27 cellular contexts compared by ENCODE assay signal in genomic region chr22:24225044-24225601, GRCh38. TPM values are rescaled to one million over a fixed set of nuclear protein-coding genes. Genes with fewer than 3 reads are reported as not detected.
DNase-seq lines count a peak whose midpoint lies in the region; ATAC-seq, FAIRE-seq and TF ChIP-seq lines count a peak whose summit lies in the region.
"Had no signal": no experiment of that assay in that cellular context is flagged by ENCODE, and none has a peak within 500 bp of the region (broad histone marks: within the 10 kb centered on the region; RNA-seq: fewer than 3 reads in every experiment).

No MANE protein-coding gene starts in this region.

- no peak for TF ChIP-seq POLR2A in H54 (IDR thresholded peaks at IDR 0.05; ENCODE audit: low read depth, low read length)

- peaks cover 3% of the 10 kb centered on the region; the same call in 1 of the 2 replicates for H3K36me3 Mint-ChIP-seq in WTC11
- no peaks in the 10 kb centered on the region for H3K36me3 Mint-ChIP-seq in activated naive CD8-positive, alpha-beta T cell treated with anti-CD3 and anti-CD28 coated beads for 36 hours
- no peaks in the 10 kb centered on the region for H3K36me3 Mint-ChIP-seq in activated T-cell treated with anti-CD3 and anti-CD28 coated beads, Interleukin-2, amount 50 U/mL, for 24 hours (ENCODE audit: low read depth)
- H3K36me3 Mint-ChIP-seq: CD8-positive, alpha-beta memory T cell had no signal

- ATAC-seq in WTC11 (no peak), upper lobe of right lung (peak; percentile 30)
- ATAC-seq: A549, GM12878, HCT116 had no signal

- H3K9me3 ChIP-seq in osteoblast (ENCODE audit: low read depth, low read length) (peaks cover 4% of the 10 kb centered on the region), upper lobe of right lung (peaks cover 4% of the 10 kb centered on the region)

- no peak overlapping the region for H2AFZ ChIP-seq in osteoblast (ENCODE audit: low read length)
- H2AFZ ChIP-seq: GM23248 had no signal

- H3K79me2 ChIP-seq in osteoblast (ENCODE audit: insufficient read depth, low read length) = no peaks in the 10 kb centered on the region

- H3K4me2 ChIP-seq in osteoblast (ENCODE audit: insufficient read depth, low read length) = no peak overlapping the region
- H3K4me2 ChIP-seq: A549; BLaER1 treated with 17β-estradiol and CSF1 and Interleukin-3, amounts not matched to agents 10 nM and 100 nM had no signal

- no peak for FAIRE-seq in H54 (lab: Jason Lieb, UNC)
- FAIRE-seq: A549, D721Med, GM12878, GM19239, H1 had no signal

- peaks cover 32% of the 10 kb centered on the region for H3K36me3 ChIP-seq in osteoblast (ENCODE audit: insufficient read depth, low read length)
- H3K36me3 ChIP-seq in upper lobe of right lung = peaks cover 3% of the 10 kb centered on the region
- H3K36me3 ChIP-seq: BE2C had no signal

- H3K27me3 Mint-ChIP-seq in WTC11 (ENCODE audit: low read depth) = no peaks in the 10 kb centered on the region
- H3K27me3 Mint-ChIP-seq in activated naive CD8-positive, alpha-beta T cell treated with anti-CD3 and anti-CD28 coated beads for 36 hours = no peaks in the 10 kb centered on the region
- H3K27me3 Mint-ChIP-seq in activated T-cell treated with anti-CD3 and anti-CD28 coated beads, Interleukin-2, amount 50 U/mL, for 24 hours = no peaks in the 10 kb centered on the region
- H3K27me3 Mint-ChIP-seq: CD4-positive, alpha-beta T cell had no signal

- no peak overlapping the region for H3K27ac Mint-ChIP-seq in WTC11
- H3K27ac Mint-ChIP-seq in activated naive CD8-positive, alpha-beta T cell treated with anti-CD3 and anti-CD28 coated beads for 36 hours = no peak overlapping the region
- H3K27ac Mint-ChIP-seq in activated T-cell treated with anti-CD3 and anti-CD28 coated beads, Interleukin-2, amount 50 U/mL, for 24 hours = no peak overlapping the region
- H3K27ac Mint-ChIP-seq: CD14-positive monocyte; CD4-positive, alpha-beta T cell; CD8-positive, alpha-beta memory T cell; H9 had no signal

- no peak for DNase-seq in WTC11 (ENCODE audit: low spot score)
- DNase-seq in iPS-NIHi11 (ENCODE audit: low spot score) = peak; percentile 2
- DNase-seq in osteoblast (ENCODE audit: insufficient read length, low spot score, missing footprints) = peak; percentile 72
- no peak for DNase-seq in upper lobe of right lung
- DNase-seq in H54 (ENCODE audit: insufficient read length, low spot score) = no peak
- DNase-seq in activated naive CD8-positive, alpha-beta T cell treated with anti-CD3 and anti-CD28 coated beads for 36 hours = no peak
- no peak for DNase-seq in activated T-cell treated with anti-CD3 and anti-CD28 coated beads, Interleukin-2, amount 50 U/mL, for 24 hours
- DNase-seq: 8988T; ACHN; AML-193; BE2C; CD4-positive, alpha-beta T cell; CD8-positive, alpha-beta memory T cell; DMS 273 treated with DMSO at 0.1 percent for 48 hours; DMS79; EL; GDM1; GM23248; H9 had no signal

- no peaks in the 10 kb centered on the region for H4K20me1 ChIP-seq in osteoblast (ENCODE audit: insufficient read depth, low read length)
- H4K20me1 ChIP-seq: BLaER1 treated with 17β-estradiol and CSF1 and Interleukin-3, amounts not matched to agents 10 nM and 100 nM had no signal

- CTCF ChIA-PET in WTC11 (lab: Charles Lee) = interaction anchor here (1.0 to 1.1 kb wide), 2 partner anchors 18 to 36 kb away, joined by 5 to 8 read pairs; no protein-coding TSS in a partner anchor

- H3K4me1 ChIP-seq in osteoblast (ENCODE audit: insufficient read depth, low read length) (no peaks in the 10 kb centered on the region), upper lobe of right lung (no peaks in the 10 kb centered on the region)
- H3K4me1 ChIP-seq: A549; BE2C; BLaER1 treated with 17β-estradiol and CSF1 and Interleukin-3, amounts not matched to agents 10 nM and 100 nM had no signal

- intact Hi-C loops in upper lobe of right lung (cut with DNase I) = no loop called here

- POLR2A ChIA-PET in WTC11 (lab: Charles Lee) = interaction anchor here (0.8 kb wide), 1 partner anchor 11 kb away, joined by 3 read pairs; no protein-coding TSS in a partner anchor

- no peaks in the 10 kb centered on the region for H3K4me1 Mint-ChIP-seq in WTC11
- no peaks in the 10 kb centered on the region for H3K4me1 Mint-ChIP-seq in activated naive CD8-positive, alpha-beta T cell treated with anti-CD3 and anti-CD28 coated beads for 36 hours
- no peaks in the 10 kb centered on the region for H3K4me1 Mint-ChIP-seq in activated T-cell treated with anti-CD3 and anti-CD28 coated beads, Interleukin-2, amount 50 U/mL, for 24 hours (ENCODE audit: low read depth)
- H3K4me1 Mint-ChIP-seq: CD14-positive monocyte; CD8-positive, alpha-beta memory T cell; H9 had no signal

- H3K9me3 Mint-ChIP-seq in WTC11 = peaks cover 6% of the 10 kb centered on the region
- peaks cover 2% of the 10 kb centered on the region for H3K9me3 Mint-ChIP-seq in activated naive CD8-positive, alpha-beta T cell treated with anti-CD3 and anti-CD28 coated beads for 36 hours
- H3K9me3 Mint-ChIP-seq in activated T-cell treated with anti-CD3 and anti-CD28 coated beads, Interleukin-2, amount 50 U/mL, for 24 hours = peaks cover 2% of the 10 kb centered on the region

- H3K4me3 Mint-ChIP-seq in WTC11 = no peak overlapping the region
- H3K4me3 Mint-ChIP-seq in activated naive CD8-positive, alpha-beta T cell treated with anti-CD3 and anti-CD28 coated beads for 36 hours = no peak overlapping the region
- H3K4me3 Mint-ChIP-seq in activated T-cell treated with anti-CD3 and anti-CD28 coated beads, Interleukin-2, amount 50 U/mL, for 24 hours = no peak overlapping the region
- H3K4me3 Mint-ChIP-seq: CD14-positive monocyte; CD4-positive, alpha-beta T cell; CD8-positive, alpha-beta memory T cell; H9 had no signal

- H3K4me3 ChIP-seq in osteoblast (ENCODE audit: insufficient read depth, low read length) = no peak overlapping the region
- no peak overlapping the region for H3K4me3 ChIP-seq in upper lobe of right lung
- H3K4me3 ChIP-seq: A549; BLaER1 treated with 17β-estradiol and CSF1 and Interleukin-3, amounts not matched to agents 10 nM and 100 nM; GM12878; GM23248 had no signal

- H3K27me3 ChIP-seq in osteoblast (ENCODE audit: insufficient read depth, low read length) = no peaks in the 10 kb centered on the region
- no peaks in the 10 kb centered on the region for H3K27me3 ChIP-seq in upper lobe of right lung
- H3K27me3 ChIP-seq: BE2C; BLaER1 treated with 17β-estradiol and CSF1 and Interleukin-3, amounts not matched to agents 10 nM and 100 nM had no signal

- TF ChIP-seq CTCF in WTC11 (IDR thresholded peaks at IDR 0.05) (no peak), osteoblast (IDR thresholded peaks at IDR 0.05; ENCODE audit: extremely low read depth, low read depth, low read length) (no peak), upper lobe of right lung (IDR thresholded peaks at IDR 0.05) (no peak)

- H3K27ac ChIP-seq in osteoblast (ENCODE audit: low read depth, low read length) (no peak overlapping the region), upper lobe of right lung (no peak overlapping the region)
- H3K27ac ChIP-seq: BLaER1 treated with 17β-estradiol and CSF1 and Interleukin-3, amounts not matched to agents 10 nM and 100 nM; GM23248 had no signal

TF ChIP-seq in WTC11, 78 proteins besides CTCF, POLR2A, EP300 and RAD21 (continues in another document):
- TF ChIP-seq RELA (CRISPR knock-in tag; IDR thresholded peaks at IDR 0.05; ENCODE audit: borderline replicate concordance) (no peak), ZNF416 (CRISPR knock-in tag; IDR thresholded peaks at IDR 0.05) (no peak), ESRRA (CRISPR knock-in tag; IDR thresholded peaks at IDR 0.05; ENCODE audit: borderline replicate concordance) (no peak), SMAD4 (CRISPR knock-in tag; IDR thresholded peaks at IDR 0.05) (no peak), ZNF423 (CRISPR knock-in tag; IDR thresholded peaks at IDR 0.05) (peak; percentile 59), GTF2I (CRISPR knock-in tag; conservative IDR thresholded peaks at IDR 0.05) (no peak)
- TF ChIP-seq, protein P1, sequence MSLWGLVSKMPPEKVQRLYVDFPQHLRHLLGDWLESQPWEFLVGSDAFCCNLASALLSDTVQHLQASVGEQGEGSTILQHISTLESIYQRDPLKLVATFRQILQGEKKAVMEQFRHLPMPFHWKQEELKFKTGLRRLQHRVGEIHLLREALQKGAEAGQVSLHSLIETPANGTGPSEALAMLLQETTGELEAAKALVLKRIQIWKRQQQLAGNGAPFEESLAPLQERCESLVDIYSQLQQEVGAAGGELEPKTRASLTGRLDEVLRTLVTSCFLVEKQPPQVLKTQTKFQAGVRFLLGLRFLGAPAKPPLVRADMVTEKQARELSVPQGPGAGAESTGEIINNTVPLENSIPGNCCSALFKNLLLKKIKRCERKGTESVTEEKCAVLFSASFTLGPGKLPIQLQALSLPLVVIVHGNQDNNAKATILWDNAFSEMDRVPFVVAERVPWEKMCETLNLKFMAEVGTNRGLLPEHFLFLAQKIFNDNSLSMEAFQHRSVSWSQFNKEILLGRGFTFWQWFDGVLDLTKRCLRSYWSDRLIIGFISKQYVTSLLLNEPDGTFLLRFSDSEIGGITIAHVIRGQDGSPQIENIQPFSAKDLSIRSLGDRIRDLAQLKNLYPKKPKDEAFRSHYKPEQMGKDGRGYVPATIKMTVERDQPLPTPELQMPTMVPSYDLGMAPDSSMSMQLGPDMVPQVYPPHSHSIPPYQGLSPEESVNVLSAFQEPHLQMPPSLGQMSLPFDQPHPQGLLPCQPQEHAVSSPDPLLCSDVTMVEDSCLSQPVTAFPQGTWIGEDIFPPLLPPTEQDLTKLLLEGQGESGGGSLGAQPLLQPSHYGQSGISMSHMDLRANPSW (CRISPR knock-in tag; conservative IDR thresholded peaks at IDR 0.05; ENCODE audit: low read depth) = no peak

RNA-seq across cellular contexts. Expression of gene GGT5, which starts 19.8 kb away (rescaled TPM):
- total RNA-seq in WTC11 (2021) (0.09 to 0.32 TPM (median 0.20 TPM) in 3 replicates), osteoblast (7.2 and 16.2 TPM in 2 replicates), upper lobe of right lung (66.5 TPM)
- not detected for total RNA-seq in activated naive CD8-positive, alpha-beta T cell treated with anti-CD3 and anti-CD28 coated beads for 36 hours
- total RNA-seq: CD4-positive, alpha-beta T cell; CD8-positive, alpha-beta memory T cell; GM12878; H1 had no signal

RNA-seq across cellular contexts. Expression of gene SUSD2, which starts 43.8 kb away (rescaled TPM):
- total RNA-seq in WTC11 (2021) (0.85 to 1.1 TPM (median 0.94 TPM) in 3 replicates), osteoblast (0.72 and 2.4 TPM in 2 replicates), upper lobe of right lung (277 TPM)
- total RNA-seq in activated naive CD8-positive, alpha-beta T cell treated with anti-CD3 and anti-CD28 coated beads for 36 hours = under 1 TPM; 0.56 to 0.80 TPM
- total RNA-seq: GM23248 had no signal

RNA-seq across cellular contexts. Expression of gene SPECC1L, which starts 45.5 kb away (rescaled TPM):
- 44.6 to 51.0 TPM (median 45.2 TPM) in 3 replicates for total RNA-seq in WTC11 (2021)
- total RNA-seq in osteoblast = 45.7 and 46.7 TPM in 2 replicates
- total RNA-seq in upper lobe of right lung = 87.1 TPM
- 10 to 100 TPM; 46.3 to 47.7 TPM for total RNA-seq in activated naive CD8-positive, alpha-beta T cell treated with anti-CD3 and anti-CD28 coated beads for 36 hours

Comparison
In these comparisons a context has a peak if more than half of its experiments do, and no peak if none do; other contexts are left out.
1. DNase-seq: peak in iPS-NIHi11 (single experiment) and osteoblast (single experiment); none in WTC11 (single experiment), upper lobe of right lung (single experiment), H54 (single experiment), activated naive CD8-positive, alpha-beta T cell treated with anti-CD3 and anti-CD28 coated beads for 36 hours (single experiment) and activated T-cell treated with anti-CD3 and anti-CD28 coated beads, Interleukin-2, amount 50 U/mL, for 24 hours (single experiment).
2. RNA of gene SUSD2, which starts 43.8 kb away (total RNA-seq): 277 TPM in upper lobe of right lung (single experiment); 0.85 to 1.1 TPM in WTC11, 0.56 to 0.80 TPM in activated naive CD8-positive, alpha-beta T cell treated with anti-CD3 and anti-CD28 coated beads for 36 hours and 0.72 to 2.4 TPM in osteoblast; every median in the first group is over 10 times any median in the second.